8 cellular contexts compared by ENCODE assay signal in the genomic region with DNA sequence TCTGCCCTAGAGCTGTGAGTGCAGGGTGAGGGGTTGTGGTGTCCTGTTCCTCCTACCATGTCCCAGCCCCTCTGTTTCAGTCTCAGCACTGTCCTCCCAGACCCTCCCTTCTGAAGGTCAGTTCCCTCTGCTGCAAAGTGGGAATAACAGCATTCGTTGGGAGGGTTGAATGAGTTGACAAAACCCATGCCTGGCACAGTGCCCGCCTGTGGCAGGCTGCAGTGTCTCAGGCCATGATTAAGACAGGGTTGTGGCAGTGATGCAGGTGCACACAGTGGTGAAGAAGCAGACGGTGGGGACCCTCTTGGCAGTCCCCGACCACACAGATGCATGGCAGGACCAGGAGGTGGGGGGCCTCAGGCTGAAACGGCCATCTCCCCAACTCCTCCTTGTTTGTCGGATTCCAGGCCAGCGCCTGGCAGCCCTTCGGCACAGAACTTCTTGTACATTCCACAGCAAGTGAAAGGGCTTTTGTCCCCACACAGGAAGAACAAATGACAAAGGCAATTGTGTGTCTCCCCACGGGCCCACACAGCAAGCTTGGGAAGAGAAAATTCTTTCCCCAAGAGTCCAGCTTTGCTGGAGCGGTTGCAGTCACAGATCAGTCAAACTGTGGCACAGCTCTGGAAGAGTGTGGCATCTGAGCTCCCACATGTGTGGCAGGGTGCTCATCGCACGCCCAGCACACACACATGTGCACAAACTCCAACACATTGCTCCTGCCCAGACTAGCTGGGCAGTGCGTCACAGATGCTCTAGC. TPM values are rescaled to one million over a fixed set of nuclear protein-coding genes. Genes with fewer than 3 reads are reported as not detected.
A peak's percentile ranks its signal among the peaks of the same experiment; 100 is the strongest.
DNase-seq lines count a peak whose midpoint lies in the region; ATAC-seq and TF ChIP-seq lines count a peak whose summit lies in the region.
"Had no signal": no experiment of that assay in that cellular context is flagged by ENCODE, and none has a peak within 500 bp of the region (broad histone marks: within the 10 kb centered on the region; RNA-seq: fewer than 3 reads in every experiment).

No MANE protein-coding gene starts in this region.

- no TSS peak for BruUV-seq in mammary epithelial cell (replicated peaks; lab: Mats Ljungman, UMichigan)

- H3K27me3 ChIP-seq in mammary epithelial cell (ENCODE audit: insufficient read depth, low read length) (no peaks in the 10 kb centered on the region), neural progenitor cell (no peaks in the 10 kb centered on the region)

- H3K4me1 ChIP-seq in mammary epithelial cell (ENCODE audit: insufficient read depth, low read length) (peaks cover 14% of the 10 kb centered on the region), neural progenitor cell (peaks cover 24% of the 10 kb centered on the region)

- no peak overlapping the region for H3K27ac ChIP-seq in mammary epithelial cell (ENCODE audit: insufficient read depth, low read depth, low read length)
- H3K27ac ChIP-seq in neural progenitor cell, result no peak overlapping the region

- peak overlapping the region; percentile 79 for H3K27ac Mint-ChIP-seq in neural progenitor cell
- H3K27ac Mint-ChIP-seq: T-cell had no signal

- in situ Hi-C loops in mammary epithelial cell (cut with MboI; ENCODE audit: low sequenced_read_pairs in 2 of 2), result loop anchor here (10.0 to 25.0 kb wide), 2 partner anchors 316 to 674 kb away; no protein-coding TSS in a partner anchor

- dilution Hi-C loops in mammary epithelial cell (cut with HindIII; ENCODE audit: low sequenced_read_pairs), result no loop called here

- no peaks in the 10 kb centered on the region for H4K20me1 ChIP-seq in mammary epithelial cell (ENCODE audit: insufficient read depth, low read length)
- no peaks in the 10 kb centered on the region for H4K20me1 ChIP-seq in neural progenitor cell (ENCODE audit: low read depth)

- H3K4me1 Mint-ChIP-seq in neural progenitor cell, result peaks cover 39% of the 10 kb centered on the region

- H3K36me3 Mint-ChIP-seq in neural progenitor cell, result peaks cover 2% of the 10 kb centered on the region
- H3K36me3 Mint-ChIP-seq: T-cell had no signal

- no peaks in the 10 kb centered on the region for H3K9me3 Mint-ChIP-seq in neural progenitor cell
- H3K9me3 Mint-ChIP-seq: T-cell had no signal

- H3K4me3 ChIP-seq in mammary epithelial cell (replicated peaks in 1 of 3; ENCODE audit: insufficient read depth in 1 of 3, low read depth in 2 of 3, low read length in 3 of 3) (no peak overlapping the region), neural progenitor cell (no peak overlapping the region)

- H3F3A ChIP-seq in neural progenitor cell (ENCODE audit: low read depth), result peaks cover 25% of the 10 kb centered on the region

- intact Hi-C loops in mammary epithelial cell (cut with micrococcal nuclease), result no loop called here

- H3K4me2 ChIP-seq in mammary epithelial cell (ENCODE audit: insufficient read depth, low read depth, low read length) (no peak overlapping the region), neural progenitor cell (peak overlapping the region; percentile 36)

- H2AFZ ChIP-seq in mammary epithelial cell (ENCODE audit: low read depth, low read length) (peak overlapping the region; percentile 2), neural progenitor cell (replicated peaks) (no peak overlapping the region)

- ATAC-seq in GM19438 (IDR thresholded peaks at IDR 0.05; ENCODE audit: low read depth, unreplicated experiment) (peak; percentile 9), HG03196 (IDR thresholded peaks at IDR 0.05; ENCODE audit: unreplicated experiment) (peak; percentile 9)
- ATAC-seq: T-cell had no signal

- peaks cover 4% of the 10 kb centered on the region for H3K27me3 Mint-ChIP-seq in neural progenitor cell (ENCODE audit: insufficient read depth, low read depth)

- CTCF ChIA-PET in mammary epithelial cell (lab: Charles Lee; ENCODE audit: low non-redundant PET), result no interaction called here

- DNase-seq in mammary epithelial cell (no peak), neural progenitor cell (ENCODE audit: low spot score) (peak; percentile 53), NCI-H510A treated with DMSO at 0.1 percent for 48 hours (lab: John Stamatoyannopoulos, UW) (no peak), SW 1271 (lab: John Stamatoyannopoulos, UW) (no peak)
- DNase-seq in stimulated activated CD4-positive, alpha-beta T cell treated with anti-CD3 and anti-CD28 coated beads, Interleukin-2, amount 100 ng/mL, for 48 hours, result no peak

- WGBS in mammary epithelial cell (ENCODE audit: low coverage, missing lambda C conversion rate), result 28% methylated on average over 12 of the region's 13 CpGs

- H3K9me3 ChIP-seq in mammary epithelial cell (replicated peaks; ENCODE audit: insufficient read depth, low read length), result no peaks in the 10 kb centered on the region
- H3K9me3 ChIP-seq in neural progenitor cell (ENCODE audit: low read depth), result no peaks in the 10 kb centered on the region

- H3K79me2 ChIP-seq in mammary epithelial cell (ENCODE audit: insufficient read depth, low read length) (no peaks in the 10 kb centered on the region), neural progenitor cell (ENCODE audit: low read depth) (no peaks in the 10 kb centered on the region)

- TF ChIP-seq CTCF in mammary epithelial cell (conservative IDR thresholded peaks at IDR 0.05 in 1 of 2, IDR thresholded peaks at IDR 0.05 in 1 of 2; ENCODE audit: extremely low read depth in 1 of 2, insufficient read depth in 1 of 2, low read depth in 1 of 2, low read length in 2 of 2) (no peak), neural progenitor cell (IDR thresholded peaks at IDR 0.05) (no peak)

- no peak overlapping the region for H3K9ac ChIP-seq in mammary epithelial cell (ENCODE audit: insufficient read depth, low read length)
- H3K9ac ChIP-seq in neural progenitor cell, result no peak overlapping the region

- H3K4me3 Mint-ChIP-seq in neural progenitor cell, result peak overlapping the region; percentile 57
- H3K4me3 Mint-ChIP-seq: T-cell had no signal

- H3K36me3 ChIP-seq in mammary epithelial cell (ENCODE audit: insufficient read depth, low read length), result no peaks in the 10 kb centered on the region
- H3K36me3 ChIP-seq in neural progenitor cell, result no peaks in the 10 kb centered on the region

RNA-seq across cellular contexts. Expression of a gene that starts 58.1 kb away (rescaled TPM):
- total RNA-seq in mammary epithelial cell (10 to 100 TPM in 1 of 2 donors, 1 to 10 TPM in 1; 4.0 to 18.2 TPM), neural progenitor cell (ENCODE audit: low replicate concordance) (3.7 and 11.1 TPM in 2 replicates)
- polyA plus RNA-seq in mammary epithelial cell, result 16.8 TPM
- polyA minus RNA-seq in mammary epithelial cell, result 34.4 TPM
